Comparison of ENCODE assay signal across 9 cellular contexts in genomic region chr7:82234457-82235049, GRCh38.
DNase-seq lines count a peak whose midpoint lies in the region; ATAC-seq, FAIRE-seq and TF ChIP-seq lines count a peak whose summit lies in the region.
"Had no signal": no experiment of that assay in that cellular context is flagged by ENCODE, and none has a peak within 500 bp of the region (broad histone marks: within the 10 kb centered on the region; RNA-seq: fewer than 3 reads in every experiment).

No MANE protein-coding gene starts in this region.

- no peaks in the 10 kb centered on the region for H3K9me3 ChIP-seq in Loucy (ENCODE audit: insufficient read depth, low read depth, low read length)

- no peak overlapping the region for H3K4me3 ChIP-seq in Loucy (ENCODE audit: low read length, poor library complexity, severe bottlenecking)
- no peak overlapping the region for H3K4me3 ChIP-seq in fibroblast of mammary gland (ENCODE audit: control insufficient read depth, low read depth, low read length)
- H3K4me3 ChIP-seq: skin epidermis had no signal

- H4K20me1 ChIP-seq in Loucy (ENCODE audit: insufficient read depth, low read length, poor library complexity, severe bottlenecking) = no peaks in the 10 kb centered on the region

- H3K4me1 ChIP-seq in Loucy (ENCODE audit: insufficient read depth, low read length, poor library complexity, severe bottlenecking) = no peaks in the 10 kb centered on the region

- H3K79me2 ChIP-seq in Loucy (ENCODE audit: insufficient read depth, low read length) = no peaks in the 10 kb centered on the region

- no peak overlapping the region for H2AFZ ChIP-seq in Loucy (ENCODE audit: low read length)

- no peaks in the 10 kb centered on the region for H3K9me2 ChIP-seq in Loucy (replicated peaks; ENCODE audit: low read depth, low read length)

- H3K27me3 ChIP-seq in Loucy (ENCODE audit: insufficient read depth, low read length, poor library complexity, severe bottlenecking) = no peaks in the 10 kb centered on the region

- H3K36me3 ChIP-seq in Loucy (ENCODE audit: insufficient read depth, low read length) = no peaks in the 10 kb centered on the region

- H3F3A ChIP-seq in Loucy (ENCODE audit: low read depth) = no peaks in the 10 kb centered on the region

- DNase-seq in RPMI8226 (peak; percentile 50), fibroblast of mammary gland (ENCODE audit: low read depth) (peak; percentile 66), smooth muscle cell of the brain vasculature (ENCODE audit: low read depth, low spot score) (peak; percentile 36), posterior vena cava (ENCODE audit: low spot score) (no peak), iPS-NIHi11 (ENCODE audit: low spot score) (no peak)

- intact Hi-C loops in posterior vena cava (cut with DNase I) = loop anchor here in 1 of 2 donors (10.0 kb wide), 1 partner anchor 340 kb away; no protein-coding TSS in a partner anchor

- TF ChIP-seq CTCF in Loucy (conservative IDR thresholded peaks at IDR 0.05; ENCODE audit: low read length) (peak; percentile 81), fibroblast of mammary gland (conservative IDR thresholded peaks at IDR 0.05; ENCODE audit: control insufficient read depth, insufficient read depth, low read depth, low read length) (peak; percentile 65)

- FAIRE-seq in G401.6 (lab: Jason Lieb, UNC) = peak; percentile 98

- ATAC-seq in GM19467 (IDR thresholded peaks at IDR 0.05; ENCODE audit: unreplicated experiment) = no peak

- H3K4me2 ChIP-seq in Loucy (ENCODE audit: low read depth, low read length, poor library complexity, severe bottlenecking) = no peak overlapping the region

- no peak overlapping the region for H3K9ac ChIP-seq in Loucy (ENCODE audit: low read depth, low read length, poor library complexity, severe bottlenecking)

Comparison
In these comparisons a context has a peak if more than half of its experiments do, and no peak if none do; other contexts are left out.
1. DNase-seq: peak in RPMI8226 (single experiment), fibroblast of mammary gland (single experiment) and smooth muscle cell of the brain vasculature (single experiment); none in posterior vena cava (single experiment) and iPS-NIHi11 (single experiment).